In genomic region chr12:100043657-100044056, GRCh38 we compare ENCODE assay signal across 20 cellular contexts. TPM values are rescaled to one million over a fixed set of nuclear protein-coding genes. Genes with fewer than 3 reads are reported as not detected.
"Had no signal": no experiment of that assay in that cellular context is flagged by ENCODE, and none has a peak within 500 bp of the region (broad histone marks: within the 10 kb centered on the region; RNA-seq: fewer than 3 reads in every experiment).

No MANE protein-coding gene starts in this region.

- H3K27ac ChIP-seq: left ventricle myocardium inferior, prostate gland, upper lobe of left lung, VCaP had no signal

- ATAC-seq: activated T-helper 17 cell treated with anti-CD3 and anti-CD28 coated beads, Interleukin-2, amount 50 U/mL, for 72 hours; natural killer cell; stimulated activated naive B cell treated with anti-CD40 and anti-IgM and Interleukin-4, amounts not matched to agents 10 μg/mL and 1 μg/mL and 100 μg/mL, for 72 hours; T-cell had no signal

- H3K27me3 Mint-ChIP-seq: activated naive CD8-positive, alpha-beta T cell; activated T-helper 17 cell treated with anti-CD3 and anti-CD28 coated beads, Interleukin-2, amount 50 U/mL, for 72 hours; stimulated activated naive B cell treated with anti-CD40 and anti-IgM and Interleukin-4, amounts not matched to agents 10 μg/mL and 1 μg/mL and 100 μg/mL, for 72 hours; T-cell had no signal

- H3K4me1 ChIP-seq: left ventricle myocardium inferior, prostate gland, upper lobe of left lung had no signal

- H3K27ac Mint-ChIP-seq: activated naive CD8-positive, alpha-beta T cell; activated T-helper 17 cell treated with anti-CD3 and anti-CD28 coated beads, Interleukin-2, amount 50 U/mL, for 72 hours; natural killer cell; stimulated activated naive B cell treated with anti-CD40 and anti-IgM and Interleukin-4, amounts not matched to agents 10 μg/mL and 1 μg/mL and 100 μg/mL, for 72 hours; T-cell; T-helper 2 cell treated with Interferon-gamma antibody and Interleukin-4, amounts not matched to agents 5 μg/mL and 100 μg/mL, for 36 hours had no signal

- H3K9me3 Mint-ChIP-seq: natural killer cell; T-helper 2 cell treated with Interferon-gamma antibody and Interleukin-4, amounts not matched to agents 5 μg/mL and 100 μg/mL, for 36 hours had no signal

- H3K36me3 ChIP-seq: prostate gland had no signal

- H3K4me3 Mint-ChIP-seq: activated naive CD8-positive, alpha-beta T cell; activated T-helper 17 cell treated with anti-CD3 and anti-CD28 coated beads, Interleukin-2, amount 50 U/mL, for 72 hours; natural killer cell; stimulated activated naive B cell treated with anti-CD40 and anti-IgM and Interleukin-4, amounts not matched to agents 10 μg/mL and 1 μg/mL and 100 μg/mL, for 72 hours; T-cell; T-helper 2 cell treated with Interferon-gamma antibody and Interleukin-4, amounts not matched to agents 5 μg/mL and 100 μg/mL, for 36 hours had no signal

- H3K27me3 ChIP-seq: upper lobe of left lung had no signal

- H3K4me1 Mint-ChIP-seq: activated T-helper 17 cell treated with anti-CD3 and anti-CD28 coated beads, Interleukin-2, amount 50 U/mL, for 72 hours; stimulated activated naive B cell treated with anti-CD40 and anti-IgM and Interleukin-4, amounts not matched to agents 10 μg/mL and 1 μg/mL and 100 μg/mL, for 72 hours; T-cell had no signal

- H3K9me3 ChIP-seq: prostate gland had no signal

- H3K4me3 ChIP-seq: left ventricle myocardium inferior, prostate gland, upper lobe of left lung had no signal

- DNase-seq: activated CD4-positive, CD25-positive, alpha-beta regulatory T cell treated with anti-CD3 and anti-CD28 coated beads, Interleukin-2, amount 50 U/mL, for 72 hours; activated naive CD4-positive, alpha-beta T cell; activated T-cell treated with anti-CD3 and anti-CD28 coated beads, Interleukin-2, amount 50 U/mL, for 1 hour; amniotic stem cell; cerebellar nuclear complex; cortex of kidney; foreskin fibroblast; left ventricle myocardium inferior; midbrain; natural killer cell; stimulated activated CD4-positive, alpha-beta T cell treated with anti-CD3 and anti-CD28 coated beads, Interleukin-2, amount 100 ng/mL, for 48 hours; stimulated activated CD8-positive, alpha-beta memory T cell treated with anti-CD3 and anti-CD28 coated beads, Interleukin-4, amount 100 ng/mL, for 48 hours; stimulated activated naive B cell treated with anti-CD40 and anti-IgM and Interleukin-4, amounts not matched to agents 10 μg/mL and 1 μg/mL and 100 μg/mL, for 72 hours; T-cell; upper lobe of left lung had no signal

RNA-seq across cellular contexts. Expression of gene ANKS1B, which starts 58.9 kb away (rescaled TPM):
- total RNA-seq: natural killer cell had no signal
